ENCODE assay signal across 1 cellular context in the genomic region with DNA sequence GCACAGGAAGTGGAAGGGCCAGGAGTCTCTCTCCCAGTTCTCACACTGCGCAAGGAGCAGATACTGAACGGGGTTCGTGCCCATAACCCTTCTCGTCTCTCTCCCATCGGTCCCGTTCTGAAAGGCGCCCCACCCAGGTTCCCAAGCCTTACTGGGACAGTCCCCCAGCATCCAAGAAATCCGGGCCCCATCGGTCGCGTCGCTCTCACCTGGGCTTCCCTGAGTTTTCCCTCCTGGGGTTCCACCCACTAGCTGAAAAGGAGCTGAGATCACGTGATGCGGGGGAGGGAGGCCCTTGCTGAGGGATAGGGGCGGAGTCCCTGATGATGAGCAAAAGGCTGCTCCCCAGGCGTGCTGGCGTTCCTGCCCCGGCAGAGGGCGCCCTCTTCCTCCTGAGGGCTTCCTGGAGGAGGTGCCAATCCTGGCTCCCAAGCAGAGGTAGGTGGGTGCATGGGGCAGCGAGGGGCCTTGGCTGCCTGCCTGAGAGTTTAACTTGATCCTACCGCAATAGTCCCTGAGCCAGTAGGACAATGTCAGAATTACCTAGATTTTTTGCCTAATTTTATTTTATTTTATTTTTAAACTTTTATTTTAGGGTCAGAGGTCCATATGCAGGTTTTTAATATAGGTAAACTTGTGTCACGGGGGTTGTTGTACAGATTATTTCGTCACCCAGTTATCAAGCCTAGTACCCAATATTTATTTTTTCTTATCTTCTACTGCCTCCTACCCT.
A peak's percentile ranks its signal among the peaks of the same experiment; 100 is the strongest.
TF ChIP-seq lines count a peak whose summit lies in the region.

SPOCD1 (minus strand) TSS at position 271 of the 733 bp plus-strand sequence. CDS start 689 bp downstream, outside the sequence.

TF ChIP-seq in WTC11, 78 proteins besides CTCF, POLR2A, EP300 and RAD21 (continued from another document and continues in another):
- TF ChIP-seq E2F5 (CRISPR knock-in tag; IDR thresholded peaks at IDR 0.05) (no peak), NR2C2 (CRISPR knock-in tag; IDR thresholded peaks at IDR 0.05) (no peak), SOX15 (CRISPR knock-in tag; IDR thresholded peaks at IDR 0.05) (no peak), ZNF532 (CRISPR knock-in tag; IDR thresholded peaks at IDR 0.05; ENCODE audit: borderline replicate concordance) (no peak), TEAD4 (CRISPR knock-in tag; IDR thresholded peaks at IDR 0.05) (no peak), ETV6 (CRISPR knock-in tag; IDR thresholded peaks at IDR 0.05) (0 out of 2 replicates have a peak, but pooled peaks have one; percentile 17), ZBTB21 (CRISPR knock-in tag; IDR thresholded peaks at IDR 0.05; ENCODE audit: borderline replicate concordance) (no peak), ESRRA (CRISPR knock-in tag; IDR thresholded peaks at IDR 0.05; ENCODE audit: borderline replicate concordance) (no peak), CREM (CRISPR knock-in tag; IDR thresholded peaks at IDR 0.05) (peak; percentile 60; the same call in 1 of the 2 replicates), MYBL2 (CRISPR knock-in tag; IDR thresholded peaks at IDR 0.05) (no peak), ZNF121 (CRISPR knock-in tag; IDR thresholded peaks at IDR 0.05) (no peak), ARID4B (CRISPR knock-in tag; IDR thresholded peaks at IDR 0.05; ENCODE audit: borderline replicate concordance) (no peak), FOXP1 (CRISPR knock-in tag; IDR thresholded peaks at IDR 0.05; ENCODE audit: borderline replicate concordance) (0 out of 2 replicates have a peak, but pooled peaks have one; percentile 13), ZNF416 (CRISPR knock-in tag; IDR thresholded peaks at IDR 0.05) (no peak), STAT6 (CRISPR knock-in tag; conservative IDR thresholded peaks at IDR 0.05; ENCODE audit: low read depth) (no peak), ZNF512 (CRISPR knock-in tag; IDR thresholded peaks at IDR 0.05; ENCODE audit: borderline replicate concordance) (no peak), MXD4 (CRISPR knock-in tag; IDR thresholded peaks at IDR 0.05; ENCODE audit: borderline replicate concordance) (no peak), CREB1 (CRISPR knock-in tag; IDR thresholded peaks at IDR 0.05) (no peak), RORB (CRISPR knock-in tag; IDR thresholded peaks at IDR 0.05) (no peak)
- TF ChIP-seq, protein P1, sequence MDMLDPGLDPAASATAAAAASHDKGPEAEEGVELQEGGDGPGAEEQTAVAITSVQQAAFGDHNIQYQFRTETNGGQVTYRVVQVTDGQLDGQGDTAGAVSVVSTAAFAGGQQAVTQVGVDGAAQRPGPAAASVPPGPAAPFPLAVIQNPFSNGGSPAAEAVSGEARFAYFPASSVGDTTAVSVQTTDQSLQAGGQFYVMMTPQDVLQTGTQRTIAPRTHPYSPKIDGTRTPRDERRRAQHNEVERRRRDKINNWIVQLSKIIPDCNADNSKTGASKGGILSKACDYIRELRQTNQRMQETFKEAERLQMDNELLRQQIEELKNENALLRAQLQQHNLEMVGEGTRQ (CRISPR knock-in tag; IDR thresholded peaks at IDR 0.05) = peak; percentile 99
- TF ChIP-seq, protein P2, sequence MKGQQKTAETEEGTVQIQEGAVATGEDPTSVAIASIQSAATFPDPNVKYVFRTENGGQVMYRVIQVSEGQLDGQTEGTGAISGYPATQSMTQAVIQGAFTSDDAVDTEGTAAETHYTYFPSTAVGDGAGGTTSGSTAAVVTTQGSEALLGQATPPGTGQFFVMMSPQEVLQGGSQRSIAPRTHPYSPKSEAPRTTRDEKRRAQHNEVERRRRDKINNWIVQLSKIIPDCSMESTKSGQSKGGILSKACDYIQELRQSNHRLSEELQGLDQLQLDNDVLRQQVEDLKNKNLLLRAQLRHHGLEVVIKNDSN (CRISPR knock-in tag; IDR thresholded peaks at IDR 0.05) = peak; percentile 98
- TF ChIP-seq, protein P3, sequence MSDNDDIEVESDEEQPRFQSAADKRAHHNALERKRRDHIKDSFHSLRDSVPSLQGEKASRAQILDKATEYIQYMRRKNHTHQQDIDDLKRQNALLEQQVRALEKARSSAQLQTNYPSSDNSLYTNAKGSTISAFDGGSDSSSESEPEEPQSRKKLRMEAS (CRISPR knock-in tag; IDR thresholded peaks at IDR 0.05) = peak; percentile 27; the same call in 1 of the 2 replicates
- TF ChIP-seq, protein P4, sequence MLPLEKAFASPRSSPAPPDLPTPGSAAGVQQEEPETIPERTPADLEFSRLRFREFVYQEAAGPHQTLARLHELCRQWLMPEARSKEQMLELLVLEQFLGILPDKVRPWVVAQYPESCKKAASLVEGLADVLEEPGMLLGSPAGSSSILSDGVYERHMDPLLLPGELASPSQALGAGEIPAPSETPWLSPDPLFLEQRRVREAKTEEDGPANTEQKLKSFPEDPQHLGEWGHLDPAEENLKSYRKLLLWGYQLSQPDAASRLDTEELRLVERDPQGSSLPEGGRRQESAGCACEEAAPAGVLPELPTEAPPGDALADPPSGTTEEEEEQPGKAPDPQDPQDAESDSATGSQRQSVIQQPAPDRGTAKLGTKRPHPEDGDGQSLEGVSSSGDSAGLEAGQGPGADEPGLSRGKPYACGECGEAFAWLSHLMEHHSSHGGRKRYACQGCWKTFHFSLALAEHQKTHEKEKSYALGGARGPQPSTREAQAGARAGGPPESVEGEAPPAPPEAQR (CRISPR knock-in tag; IDR thresholded peaks at IDR 0.05) = no peak
- TF ChIP-seq, protein P5, sequence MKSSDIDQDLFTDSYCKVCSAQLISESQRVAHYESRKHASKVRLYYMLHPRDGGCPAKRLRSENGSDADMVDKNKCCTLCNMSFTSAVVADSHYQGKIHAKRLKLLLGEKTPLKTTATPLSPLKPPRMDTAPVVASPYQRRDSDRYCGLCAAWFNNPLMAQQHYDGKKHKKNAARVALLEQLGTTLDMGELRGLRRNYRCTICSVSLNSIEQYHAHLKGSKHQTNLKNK (CRISPR knock-in tag; IDR thresholded peaks at IDR 0.05) = no peak
- TF ChIP-seq, protein P6, sequence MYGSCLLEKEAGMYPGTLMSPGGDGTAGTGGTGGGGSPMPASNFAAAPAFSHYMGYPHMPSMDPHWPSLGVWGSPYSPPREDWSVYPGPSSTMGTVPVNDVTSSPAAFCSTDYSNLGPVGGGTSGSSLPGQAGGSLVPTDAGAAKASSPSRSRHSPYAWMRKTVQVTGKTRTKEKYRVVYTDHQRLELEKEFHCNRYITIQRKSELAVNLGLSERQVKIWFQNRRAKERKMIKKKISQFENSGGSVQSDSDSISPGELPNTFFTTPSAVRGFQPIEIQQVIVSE (CRISPR knock-in tag; IDR thresholded peaks at IDR 0.05; ENCODE audit: borderline replicate concordance) = no peak
- TF ChIP-seq, protein P7, sequence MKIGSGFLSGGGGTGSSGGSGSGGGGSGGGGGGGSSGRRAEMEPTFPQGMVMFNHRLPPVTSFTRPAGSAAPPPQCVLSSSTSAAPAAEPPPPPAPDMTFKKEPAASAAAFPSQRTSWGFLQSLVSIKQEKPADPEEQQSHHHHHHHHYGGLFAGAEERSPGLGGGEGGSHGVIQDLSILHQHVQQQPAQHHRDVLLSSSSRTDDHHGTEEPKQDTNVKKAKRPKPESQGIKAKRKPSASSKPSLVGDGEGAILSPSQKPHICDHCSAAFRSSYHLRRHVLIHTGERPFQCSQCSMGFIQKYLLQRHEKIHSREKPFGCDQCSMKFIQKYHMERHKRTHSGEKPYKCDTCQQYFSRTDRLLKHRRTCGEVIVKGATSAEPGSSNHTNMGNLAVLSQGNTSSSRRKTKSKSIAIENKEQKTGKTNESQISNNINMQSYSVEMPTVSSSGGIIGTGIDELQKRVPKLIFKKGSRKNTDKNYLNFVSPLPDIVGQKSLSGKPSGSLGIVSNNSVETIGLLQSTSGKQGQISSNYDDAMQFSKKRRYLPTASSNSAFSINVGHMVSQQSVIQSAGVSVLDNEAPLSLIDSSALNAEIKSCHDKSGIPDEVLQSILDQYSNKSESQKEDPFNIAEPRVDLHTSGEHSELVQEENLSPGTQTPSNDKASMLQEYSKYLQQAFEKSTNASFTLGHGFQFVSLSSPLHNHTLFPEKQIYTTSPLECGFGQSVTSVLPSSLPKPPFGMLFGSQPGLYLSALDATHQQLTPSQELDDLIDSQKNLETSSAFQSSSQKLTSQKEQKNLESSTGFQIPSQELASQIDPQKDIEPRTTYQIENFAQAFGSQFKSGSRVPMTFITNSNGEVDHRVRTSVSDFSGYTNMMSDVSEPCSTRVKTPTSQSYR (CRISPR knock-in tag; IDR thresholded peaks at IDR 0.05) = 0 out of 2 replicates have a peak, but pooled peaks have one; percentile 8
